8 cellular contexts compared by ENCODE assay signal in genomic region chr10:32795598-32796183, GRCh38.
DNase-seq lines count a peak whose midpoint lies in the region; ATAC-seq, FAIRE-seq and TF ChIP-seq lines count a peak whose summit lies in the region.

No MANE protein-coding gene starts in this region.

- in situ Hi-C loops in HepG2 (cut with HindIII; ENCODE audit: extremely low pct_ligation_motif_present, low pct_unique_long_range_greater_than_20kb) = loop anchor here (5.0 kb wide), 1 partner anchor 212 kb away; no protein-coding TSS in a partner anchor

- no peaks in the 10 kb centered on the region for H4K20me1 ChIP-seq in HepG2 (ENCODE audit: insufficient read depth, low read length)

- ATAC-seq in HepG2 (peak; percentile 46; the same call in 2 of the 3 replicates), GM21447 (IDR thresholded peaks at IDR 0.05; ENCODE audit: unreplicated experiment) (no peak)

- 8% methylated on average over 2 of the region's 2 CpGs for WGBS in HepG2 (ENCODE audit: low lambda C conversion rate)

- no peaks in the 10 kb centered on the region for H3K79me2 ChIP-seq in HepG2 (ENCODE audit: insufficient read depth, low read length)

- no peaks in the 10 kb centered on the region for H3K9me3 ChIP-seq in A673 (ENCODE audit: low read depth, low read length, poor library complexity, severe bottlenecking)
- no peaks in the 10 kb centered on the region for H3K9me3 ChIP-seq in HepG2 (ENCODE audit: low read length)
- no peaks in the 10 kb centered on the region for H3K9me3 ChIP-seq in effector memory CD4-positive, alpha-beta T cell (ENCODE audit: control insufficient read depth, low read length)

- H3K36me3 Mint-ChIP-seq in MCF 10A (ENCODE audit: insufficient read depth, unreplicated experiment) = no peaks in the 10 kb centered on the region
- H3K36me3 Mint-ChIP-seq in activated T-helper 1 cell treated with anti-CD3 and anti-CD28 coated beads, Interleukin-12 subunit alpha, Interleukin-12 subunit beta, Interleukin-2, Interleukin-4 antibody, amounts not matched to agents 30 ng/mL and 10 ng/mL and 1 ng/mL, durations not matched to agents 14 hours and 24 hours and 36 hours (ENCODE audit: low read depth) = no peaks in the 10 kb centered on the region

- H3K27ac ChIP-seq in A673 (ENCODE audit: low read depth, low read length, poor library complexity, severe bottlenecking) (no peak overlapping the region), HepG2 (ENCODE audit: extremely low read length, insufficient read depth, low read length) (no peak overlapping the region)
- H3K27ac ChIP-seq in effector memory CD4-positive, alpha-beta T cell (ENCODE audit: insufficient read depth, low read length, poor library complexity, severe bottlenecking) = no peak overlapping the region

- peak; percentile 42 for FAIRE-seq in HepG2 (lab: Jason Lieb, UNC)

- no peaks in the 10 kb centered on the region for H3K4me1 Mint-ChIP-seq in MCF 10A (ENCODE audit: insufficient read depth, unreplicated experiment)
- no peaks in the 10 kb centered on the region for H3K4me1 Mint-ChIP-seq in activated T-helper 1 cell treated with anti-CD3 and anti-CD28 coated beads, Interleukin-12 subunit alpha, Interleukin-12 subunit beta, Interleukin-2, Interleukin-4 antibody, amounts not matched to agents 30 ng/mL and 10 ng/mL and 1 ng/mL, durations not matched to agents 14 hours and 24 hours and 36 hours (ENCODE audit: low read depth)

- no peak overlapping the region for H2AFZ ChIP-seq in HepG2 (ENCODE audit: low read length)

- H3K27ac Mint-ChIP-seq in MCF 10A (ENCODE audit: low read depth, unreplicated experiment) = no peak overlapping the region
- H3K27ac Mint-ChIP-seq in activated T-helper 1 cell treated with anti-CD3 and anti-CD28 coated beads, Interleukin-12 subunit alpha, Interleukin-12 subunit beta, Interleukin-2, Interleukin-4 antibody, amounts not matched to agents 30 ng/mL and 10 ng/mL and 1 ng/mL, durations not matched to agents 14 hours and 24 hours and 36 hours = no peak overlapping the region

- DNase-seq in A673 (ENCODE audit: low spot score) (peak; percentile 53), GM04503 (ENCODE audit: low read depth) (peak; percentile 2), NCI-H146 (lab: John Stamatoyannopoulos, UW) (peak; percentile 13), MCF 10A (ENCODE audit: unreplicated experiment) (peak; percentile 43), HepG2 (ENCODE audit: low spot score) (peak; percentile 13)
- DNase-seq in activated T-helper 1 cell treated with anti-CD3 and anti-CD28 coated beads, Interleukin-12 subunit alpha, Interleukin-12 subunit beta, Interleukin-2, Interleukin-4 antibody, amounts not matched to agents 30 ng/mL and 10 ng/mL and 1 ng/mL, durations not matched to agents 14 hours and 24 hours and 36 hours (ENCODE audit: low spot score) = no peak
- DNase-seq in effector memory CD4-positive, alpha-beta T cell = no peak

- H3K27me3 ChIP-seq in A673 (replicated peaks; ENCODE audit: insufficient read depth, low read depth, low read length, poor library complexity) (no peaks in the 10 kb centered on the region), HepG2 (ENCODE audit: control insufficient read depth in 1 of 2, insufficient read depth in 2 of 2, low read length in 2 of 2) (no peaks in the 10 kb centered on the region)
- no peaks in the 10 kb centered on the region for H3K27me3 ChIP-seq in effector memory CD4-positive, alpha-beta T cell (replicated peaks; ENCODE audit: control insufficient read depth, insufficient read depth, low read length, poor library complexity, severe bottlenecking)

- no peaks in the 10 kb centered on the region for H3K27me3 Mint-ChIP-seq in MCF 10A (ENCODE audit: insufficient read depth, unreplicated experiment)
- H3K27me3 Mint-ChIP-seq in activated T-helper 1 cell treated with anti-CD3 and anti-CD28 coated beads, Interleukin-12 subunit alpha, Interleukin-12 subunit beta, Interleukin-2, Interleukin-4 antibody, amounts not matched to agents 30 ng/mL and 10 ng/mL and 1 ng/mL, durations not matched to agents 14 hours and 24 hours and 36 hours (ENCODE audit: insufficient read depth) = peaks cover 2% of the 10 kb centered on the region

- no peak overlapping the region for H3K9ac ChIP-seq in HepG2 (ENCODE audit: insufficient read depth, low read depth, low read length)

- no peak for TF ChIP-seq EP300 in HepG2 (IDR thresholded peaks at IDR 0.05; ENCODE audit: low read depth in 2 of 2, low read length in 2 of 2)
- no peak for TF ChIP-seq EP300 in HepG2 (CRISPR knock-in tag; IDR thresholded peaks at IDR 0.05; ENCODE audit: borderline replicate concordance)

- H3K4me1 ChIP-seq in A673 (ENCODE audit: insufficient read depth, low read length, poor library complexity, severe bottlenecking) (no peaks in the 10 kb centered on the region), HepG2 (ENCODE audit: insufficient read depth, low read length) (no peaks in the 10 kb centered on the region)
- no peaks in the 10 kb centered on the region for H3K4me1 ChIP-seq in effector memory CD4-positive, alpha-beta T cell (ENCODE audit: control insufficient read depth, insufficient read depth, low read length, poor library complexity, severe bottlenecking)

- POLR2A ChIA-PET in A673 (lab: Charles Lee; ENCODE audit: low non-redundant PET) (no interaction called here), MCF 10A (lab: Yijun Ruan, JAX) (no interaction called here), HepG2 (lab: Yijun Ruan, JAX) (no interaction called here)

- no TSS peak for BruUV-seq in A673 (replicated peaks; lab: Mats Ljungman, UMichigan)
- no TSS peak for BruUV-seq in MCF 10A (replicated peaks; lab: Mats Ljungman, UMichigan)
- BruUV-seq in HepG2 (replicated peaks; lab: Mats Ljungman, UMichigan) = no TSS peak

- TF ChIP-seq RAD21 in HepG2 (CRISPR knock-in tag; IDR thresholded peaks at IDR 0.05) = peak; percentile 46; the same call in 1 of the 2 replicates

- H3K4me3 Mint-ChIP-seq in MCF 10A (ENCODE audit: unreplicated experiment) = no peak overlapping the region
- no peak overlapping the region for H3K4me3 Mint-ChIP-seq in activated T-helper 1 cell treated with anti-CD3 and anti-CD28 coated beads, Interleukin-12 subunit alpha, Interleukin-12 subunit beta, Interleukin-2, Interleukin-4 antibody, amounts not matched to agents 30 ng/mL and 10 ng/mL and 1 ng/mL, durations not matched to agents 14 hours and 24 hours and 36 hours

- H3K4me2 ChIP-seq in HepG2 (ENCODE audit: low read depth, low read length) = no peak overlapping the region

- no peaks in the 10 kb centered on the region for H3K9me3 Mint-ChIP-seq in MCF 10A (ENCODE audit: unreplicated experiment)
- no peaks in the 10 kb centered on the region for H3K9me3 Mint-ChIP-seq in activated T-helper 1 cell treated with anti-CD3 and anti-CD28 coated beads, Interleukin-12 subunit alpha, Interleukin-12 subunit beta, Interleukin-2, Interleukin-4 antibody, amounts not matched to agents 30 ng/mL and 10 ng/mL and 1 ng/mL, durations not matched to agents 14 hours and 24 hours and 36 hours

- TF ChIP-seq CTCF in A673 (conservative IDR thresholded peaks at IDR 0.05; ENCODE audit: low read depth, low read length) (peak; percentile 75), MCF 10A (IDR thresholded peaks at IDR 0.05; ENCODE audit: unreplicated experiment) (peak; percentile 67), HepG2 (CRISPR knock-in tag; IDR thresholded peaks at IDR 0.05) (peak; percentile 76)

- TF ChIP-seq POLR2A in HepG2 (IDR thresholded peaks at IDR 0.05; ENCODE audit: insufficient read depth in 1 of 2, low read depth in 2 of 2, low read length in 2 of 2) = no peak

- H3K4me3 ChIP-seq in A673 (ENCODE audit: low read depth, low read length, poor library complexity, severe bottlenecking) (no peak overlapping the region), HepG2 (replicated peaks in 1 of 3; ENCODE audit: insufficient read depth in 1 of 3, low read depth in 2 of 3, low read length in 3 of 3) (no peak overlapping the region)
- no peak overlapping the region for H3K4me3 ChIP-seq in effector memory CD4-positive, alpha-beta T cell (ENCODE audit: insufficient read depth, low read depth, low read length, poor library complexity, severe bottlenecking)

- CTCF ChIA-PET in A673 (lab: Charles Lee) (no interaction called here), MCF 10A (lab: Yijun Ruan, JAX) (interaction anchor here (0.6 to 1.4 kb wide), 4 partner anchors 104 to 338 kb away, joined by 3 to 6 read pairs (median 4); no protein-coding TSS in a partner anchor), HepG2 (lab: Yijun Ruan, JAX; ENCODE audit: low intra/inter-chr PET ratio, low total read pairs) (interaction anchor here (1.3 to 2.1 kb wide), 2 partner anchors 213 to 360 kb away, joined by 4 to 41 read pairs; no protein-coding TSS in a partner anchor)

- no peaks in the 10 kb centered on the region for H3K36me3 ChIP-seq in A673 (ENCODE audit: insufficient read depth, low read length, poor library complexity, severe bottlenecking)
- no peaks in the 10 kb centered on the region for H3K36me3 ChIP-seq in HepG2 (replicated peaks in 1 of 2; ENCODE audit: control insufficient read depth in 1 of 2, insufficient read depth in 2 of 2, low read length in 2 of 2)
- H3K36me3 ChIP-seq in effector memory CD4-positive, alpha-beta T cell (ENCODE audit: control insufficient read depth, insufficient read depth, low read length) = no peaks in the 10 kb centered on the region

- intact Hi-C loops in A673 (cut with micrococcal nuclease; ENCODE audit: unreplicated experiment) (loop anchor here (1.0 kb wide), 1 partner anchor 213 kb away; no protein-coding TSS in a partner anchor), MCF 10A (cut with micrococcal nuclease) (loop anchor here (1.0 to 10.0 kb wide), 4 partner anchors 162 to 539 kb away; partner anchors contain the start of genes ITGB1 and NRP1), HepG2 (cut with micrococcal nuclease; ENCODE audit: unreplicated experiment) (loop anchor here (1.0 to 10.0 kb wide), 2 partner anchors 213 to 359 kb away; no protein-coding TSS in a partner anchor)
- intact Hi-C loops in activated T-helper 1 cell treated with anti-CD3 and anti-CD28 coated beads, Interleukin-12 subunit alpha, Interleukin-12 subunit beta, Interleukin-2, Interleukin-4 antibody, amounts not matched to agents 30 ng/mL and 10 ng/mL and 1 ng/mL, durations not matched to agents 14 hours and 24 hours and 36 hours (cut with micrococcal nuclease) = loop anchor here (1.0 kb wide), 4 partner anchors 213 to 1842 kb away; no protein-coding TSS in a partner anchor

TF ChIP-seq in HepG2, 621 proteins besides CTCF, POLR2A, EP300 and RAD21:
- peak; percentile 95 for TF ChIP-seq STAG1 (CRISPR knock-in tag; IDR thresholded peaks at IDR 0.05)
- peak; percentile 85 for TF ChIP-seq SMC3 (IDR thresholded peaks at IDR 0.05; ENCODE audit: low read length)
- no peak for TF ChIP-seq FOXA1 (IDR thresholded peaks at IDR 0.05)
- peak; percentile 78 for TF ChIP-seq FOXA1 (CRISPR knock-in tag; IDR thresholded peaks at IDR 0.05)
- no peak for TF ChIP-seq ZNF616 (CRISPR knock-in tag; IDR thresholded peaks at IDR 0.05; ENCODE audit: low read depth)
- TF ChIP-seq FOXA3 (CRISPR knock-in tag; IDR thresholded peaks at IDR 0.05) = peak; percentile 86
- no peak for TF ChIP-seq NFYC (CRISPR knock-in tag; IDR thresholded peaks at IDR 0.05)
- no peak for TF ChIP-seq ARHGAP35 (CRISPR knock-in tag; IDR thresholded peaks at IDR 0.05; ENCODE audit: borderline replicate concordance)
- peak; percentile 33; the same call in 1 of the 2 replicates for TF ChIP-seq FOXJ3 (CRISPR knock-in tag; IDR thresholded peaks at IDR 0.05; ENCODE audit: borderline replicate concordance)

Comparison
In these comparisons a context has a peak if more than half of its experiments do, and no peak if none do; other contexts are left out.
1. DNase-seq: peak in A673 (single experiment), GM04503 (single experiment), NCI-H146 (single experiment), MCF 10A (single experiment) and HepG2 (single experiment); none in activated T-helper 1 cell treated with anti-CD3 and anti-CD28 coated beads, Interleukin-12 subunit alpha, Interleukin-12 subunit beta, Interleukin-2, Interleukin-4 antibody, amounts not matched to agents 30 ng/mL and 10 ng/mL and 1 ng/mL, durations not matched to agents 14 hours and 24 hours and 36 hours (single experiment) and effector memory CD4-positive, alpha-beta T cell (0 of 3).
2. Peak in every context shown above with its lines, with median percentiles within 50 percentile points of each other: CTCF ChIP-seq.